Comparison of ENCODE assay signal across 18 cellular contexts in genomic region chr10:78367751-78368150, GRCh38.
"Had no signal": no experiment of that assay in that cellular context is flagged by ENCODE, and none has a peak within 500 bp of the region (broad histone marks: within the 10 kb centered on the region; RNA-seq: fewer than 3 reads in every experiment).

No MANE protein-coding gene starts in this region.

- H3K9me3 Mint-ChIP-seq: endodermal cell, natural killer cell, type B pancreatic cell had no signal

- DNase-seq: central memory CD4-positive, alpha-beta T cell; effector CD4-positive, alpha-beta T cell; endodermal cell; erythroblast; foreskin keratinocyte; immature natural killer cell; left lung; mesendoderm; mucosa of descending colon; natural killer cell; stimulated activated CD4-positive, alpha-beta T cell treated with anti-CD3 and anti-CD28 coated beads, Interleukin-2, amount 100 ng/mL, for 24 hours; stimulated activated naive CD4-positive, alpha-beta T cell; stomach had no signal

- H3K27me3 ChIP-seq: left lung, stomach, vagina had no signal

- H3K9me3 ChIP-seq: left lung, mucosa of descending colon, stomach, vagina had no signal

- H3K27ac ChIP-seq: coronary artery, foreskin keratinocyte, left lung, parathyroid adenoma, vagina had no signal

- H3K4me1 ChIP-seq: foreskin keratinocyte, parathyroid adenoma, vagina had no signal

- H3K4me3 ChIP-seq: coronary artery, left lung, lung, mucosa of descending colon, stomach, vagina had no signal

- H3K36me3 ChIP-seq: left lung, stomach, vagina had no signal

- H3K9ac ChIP-seq: parathyroid adenoma had no signal

- H3K36me3 Mint-ChIP-seq: immature natural killer cell, natural killer cell, type B pancreatic cell had no signal

- H3K4me3 Mint-ChIP-seq: endodermal cell, immature natural killer cell, natural killer cell, type B pancreatic cell had no signal

- H3K27ac Mint-ChIP-seq: endodermal cell, immature natural killer cell, natural killer cell, type B pancreatic cell had no signal
